8 cellular contexts compared by ENCODE assay signal in the genomic region with DNA sequence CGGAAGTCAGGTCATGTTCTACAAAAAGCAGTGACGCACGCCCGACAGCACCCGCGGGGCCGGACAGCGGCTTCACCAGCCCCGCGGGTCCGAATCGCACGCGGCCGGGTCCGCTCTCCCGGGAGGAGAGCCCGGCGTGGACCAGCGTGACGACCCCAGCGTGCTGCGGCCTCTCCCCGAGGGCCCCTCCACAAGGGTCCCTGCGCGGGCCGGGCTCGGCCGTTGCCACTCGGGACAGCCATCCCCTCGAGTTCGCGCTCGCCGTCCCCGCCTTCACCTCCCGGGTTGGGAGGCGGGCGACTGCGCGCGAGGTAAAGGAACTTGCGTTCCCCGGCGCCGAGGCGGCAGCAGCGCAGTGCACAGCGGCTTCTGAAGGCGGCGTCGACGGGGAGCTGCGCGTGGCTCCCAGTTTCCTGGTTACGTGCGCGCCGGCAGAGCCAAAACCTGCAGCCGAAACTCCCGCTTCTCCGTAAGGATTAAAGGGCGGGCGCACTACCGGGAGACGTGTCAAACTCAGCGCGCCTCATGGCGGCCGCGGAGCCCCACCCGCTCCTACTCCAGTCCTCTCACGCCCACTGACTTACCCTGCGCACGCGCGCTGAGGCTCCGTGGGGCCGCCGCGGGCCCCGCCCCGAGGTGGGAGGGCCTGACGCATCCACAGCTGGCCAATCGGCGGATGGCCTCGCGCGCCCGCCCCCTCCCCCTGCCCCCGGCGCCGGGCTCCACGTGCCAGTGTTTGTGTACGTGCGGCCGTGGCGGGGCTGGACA. TPM values are rescaled to one million over a fixed set of nuclear protein-coding genes. Genes with fewer than 3 reads are reported as not detected.
DNase-seq lines count a peak whose midpoint lies in the region; ATAC-seq and TF ChIP-seq lines count a peak whose summit lies in the region.

No MANE protein-coding gene starts in this region.

- H3K27ac ChIP-seq in cardiac muscle cell (peak overlapping the region; percentile 82), parathyroid adenoma (peak overlapping the region; percentile 97), tibial nerve (peak overlapping the region; percentile 97 to 100 (median 100))

- peak; percentile 59 to 98 for TF ChIP-seq EP300 in tibial nerve (IDR thresholded peaks at IDR 0.05)

- TF ChIP-seq CTCF in GM12864 (IDR thresholded peaks at IDR 0.05; ENCODE audit: low read depth, low read length, missing control alignments): no peak
- TF ChIP-seq CTCF in cardiac muscle cell (IDR thresholded peaks at IDR 0.05; ENCODE audit: low read depth, low read length): no peak
- TF ChIP-seq CTCF in parathyroid adenoma (IDR thresholded peaks at IDR 0.05): no peak
- TF ChIP-seq CTCF in tibial nerve (IDR thresholded peaks at IDR 0.05): peak in 1 of 5 experiments; percentile 33

- H3K27me3 ChIP-seq in cardiac muscle cell (no peaks in the 10 kb centered on the region), parathyroid adenoma (ENCODE audit: control insufficient read depth, insufficient read depth, low read length) (no peaks in the 10 kb centered on the region), tibial nerve (no peaks in the 10 kb centered on the region)

- H3K4me1 ChIP-seq in cardiac muscle cell (ENCODE audit: low read depth) (peaks cover 14% of the 10 kb centered on the region), parathyroid adenoma (no peaks in the 10 kb centered on the region), tibial nerve (peaks cover 0 to 55% (median 7%) of the 10 kb centered on the region in 4 donors)

- H3K4me3 ChIP-seq in GM12864 (ENCODE audit: low read depth, low read length) (peak overlapping the region; percentile 73), cardiac muscle cell (peak overlapping the region; percentile 53), parathyroid adenoma (ENCODE audit: low read depth, low read length) (peak overlapping the region; percentile 69), tibial nerve (peak overlapping the region; percentile 87 to 98 (median 96))

- peaks cover 17% of the 10 kb centered on the region for H3K36me3 ChIP-seq in cardiac muscle cell
- no peaks in the 10 kb centered on the region for H3K36me3 ChIP-seq in parathyroid adenoma (ENCODE audit: control insufficient read depth, insufficient read depth, low read length)
- peaks cover 0 to 12% (median 0%) of the 10 kb centered on the region in 3 donors for H3K36me3 ChIP-seq in tibial nerve

- ATAC-seq in HG02678 (IDR thresholded peaks at IDR 0.05; ENCODE audit: unreplicated experiment): peak; percentile 79

- H3K79me2 ChIP-seq in parathyroid adenoma: no peaks in the 10 kb centered on the region

- H3K4me2 ChIP-seq in parathyroid adenoma (ENCODE audit: low read length): peak overlapping the region; percentile 89

- whole genome bisulfite sequencing in tibial nerve, 2 donors: 0% methylated on average over 11 to 64 of the region's 98 CpGs

- peak; percentile 88 to 91 for TF ChIP-seq POLR2A in tibial nerve (IDR thresholded peaks at IDR 0.05)

- H3K9me3 ChIP-seq in cardiac muscle cell (ENCODE audit: low read depth) (no peaks in the 10 kb centered on the region), parathyroid adenoma (ENCODE audit: control insufficient read depth, low read length) (no peaks in the 10 kb centered on the region), tibial nerve (no peaks in the 10 kb centered on the region)

- DNase-seq in GM12864 (ENCODE audit: low read depth) (peak; percentile 90), NCI-H1105 treated with DMSO at 0.1 percent for 48 hours (lab: John Stamatoyannopoulos, UW) (peak; percentile 86), SKM-1 treated with dmso at 0.1 percent for 144 hours (lab: John Stamatoyannopoulos, UW; ENCODE audit: unreplicated experiment) (peak; percentile 90), cardiac muscle cell (ENCODE audit: low read depth in 1 of 2, low spot score in 1 of 2) (peak; percentile 96 to 99), tibial nerve (ENCODE audit: low spot score in 2 of 2) (peak; percentile 91 to 94)
- peak; percentile 93 for DNase-seq in activated naive CD8-positive, alpha-beta T cell treated with anti-CD3 and anti-CD28 coated beads, Interleukin-2, amount 50 U/mL, for 16 hours (ENCODE audit: low read depth, low spot score)

- no peak overlapping the region for H3K9ac ChIP-seq in parathyroid adenoma

- H2AFZ ChIP-seq in parathyroid adenoma: peak overlapping the region; percentile 87

RNA-seq across cellular contexts. Expression of a gene that starts 0.4 kb away (rescaled TPM):
- total RNA-seq in cardiac muscle cell (0.63 TPM in 2 replicates), tibial nerve (1 to 10 TPM; 1.7 to 5.5 (median 3.4) TPM)
- polyA plus RNA-seq in cardiac muscle cell: 1.0 and 2.7 TPM in 2 replicates

RNA-seq across cellular contexts. Expression of a gene that starts 0.5 kb away (rescaled TPM):
- 3.8 and 27.8 TPM in 2 replicates for total RNA-seq in cardiac muscle cell
- polyA plus RNA-seq in cardiac muscle cell: 15.8 and 18.1 TPM in 2 replicates
- total RNA-seq in tibial nerve: 10 to 100 TPM in 3 of 4 donors, 1 to 10 TPM in 1; 9.6 to 38.4 (median 30.6) TPM

RNA-seq across cellular contexts. Expression of a gene that starts 29.6 kb away (rescaled TPM):
- total RNA-seq in cardiac muscle cell (28.0 and 32.2 TPM in 2 replicates), tibial nerve (10 to 100 TPM; 19.4 to 35.0 (median 29.2) TPM)
- 50.6 and 65.5 TPM in 2 replicates for polyA plus RNA-seq in cardiac muscle cell

Comparison
In these comparisons a context has a peak if more than half of its experiments do, and no peak if none do; other contexts are left out.
1. Peak in every context shown above with its lines: DNase-seq, ATAC-seq, H3K4me3 ChIP-seq and H3K27ac ChIP-seq.